ENCODE assay signal across 28 cellular contexts in the genomic region with DNA sequence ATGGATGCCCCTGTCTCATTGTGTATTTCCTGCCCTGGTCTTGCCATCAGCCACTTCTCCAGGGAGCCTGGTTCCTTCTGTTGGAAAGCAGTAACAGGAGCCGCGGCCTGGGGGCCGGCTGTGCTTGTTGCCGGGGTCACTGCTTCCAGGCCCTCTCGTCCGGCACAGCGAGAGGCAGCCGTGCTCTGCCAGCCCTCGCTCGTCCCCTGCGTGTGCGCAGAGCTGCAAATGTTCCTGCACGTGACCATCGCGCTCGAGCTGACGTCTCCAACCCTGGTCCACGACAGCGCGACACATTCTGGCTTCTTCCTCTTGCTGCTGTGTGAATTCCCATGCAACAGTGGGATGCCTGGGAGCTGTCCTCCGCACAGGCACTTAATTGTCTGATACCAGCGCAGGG. TPM values are rescaled to one million over a fixed set of nuclear protein-coding genes. Genes with fewer than 3 reads are reported as not detected.
DNase-seq lines count a peak whose midpoint lies in the region; ATAC-seq, FAIRE-seq and TF ChIP-seq lines count a peak whose summit lies in the region.
"Had no signal": no experiment of that assay in that cellular context is flagged by ENCODE, and none has a peak within 500 bp of the region (broad histone marks: within the 10 kb centered on the region; RNA-seq: fewer than 3 reads in every experiment).

No MANE protein-coding gene starts in this region.

- no peaks in the 10 kb centered on the region for H3K4me1 ChIP-seq in right atrium auricular region
- no peaks in the 10 kb centered on the region for H3K4me1 ChIP-seq in right lobe of liver
- H3K4me1 ChIP-seq in aorta (ENCODE audit: control insufficient read depth in 1 of 2, insufficient read depth in 2 of 2, low read length in 2 of 2) = no peaks in the 10 kb centered on the region
- H3K4me1 ChIP-seq in SJCRH30 = no peaks in the 10 kb centered on the region
- H3K4me1 ChIP-seq: pancreas, SJSA1, transverse colon had no signal

- 58% methylated on average over 4 of the region's 22 CpGs for WGBS in right lobe of liver (ENCODE audit: insufficient coverage, low coverage, low lambda C conversion rate, missing lambda C conversion rate)
- 42 to 50% methylated on average over 22 of the region's 22 CpGs for WGBS in aorta, 2 donors

- no peak overlapping the region for H3K4me3 ChIP-seq in right atrium auricular region
- H3K4me3 ChIP-seq in right lobe of liver = no peak overlapping the region
- no peak overlapping the region for H3K4me3 ChIP-seq in aorta (ENCODE audit: low read length in 2 of 2)
- no peak overlapping the region for H3K4me3 ChIP-seq in SJCRH30
- H3K4me3 ChIP-seq: dorsolateral prefrontal cortex, pancreas, SJSA1, transverse colon had no signal

- FAIRE-seq in D721Med (lab: Jason Lieb, UNC) = no peak
- FAIRE-seq: A204.1, pancreas had no signal

- intact Hi-C loops in Right ventricle myocardium inferior (cut with DNase I) = no loop called here
- intact Hi-C loops in right lobe of liver (cut with DNase I) = no loop called here
- intact Hi-C loops in aorta (cut with DNase I) = no loop called here

- no peaks in the 10 kb centered on the region for H3K27me3 ChIP-seq in right atrium auricular region
- no peaks in the 10 kb centered on the region for H3K27me3 ChIP-seq in right lobe of liver
- no peaks in the 10 kb centered on the region for H3K27me3 ChIP-seq in aorta (ENCODE audit: control insufficient read depth in 1 of 2, insufficient read depth in 2 of 2, low read length in 1 of 2)
- H3K27me3 ChIP-seq in SJCRH30 = no peaks in the 10 kb centered on the region
- H3K27me3 ChIP-seq: dorsolateral prefrontal cortex, pancreas, SJSA1 had no signal

- no peak overlapping the region for H3K27ac ChIP-seq in right atrium auricular region
- H3K27ac ChIP-seq in right lobe of liver = no peak overlapping the region
- no peak overlapping the region for H3K27ac ChIP-seq in aorta (ENCODE audit: low read depth in 1 of 2, low read length in 2 of 2)
- H3K27ac ChIP-seq in SJCRH30 = no peak overlapping the region
- H3K27ac ChIP-seq: pancreas, SJSA1, transverse colon had no signal

- DNase-seq in Right ventricle myocardium inferior (ENCODE audit: missing footprints) = peak; percentile 9
- DNase-seq in right atrium auricular region (ENCODE audit: low spot score) = no peak
- DNase-seq in cerebellar cortex (ENCODE audit: low spot score) = peak; percentile 79
- DNase-seq in right lobe of liver = peak; percentile 10 to 33 (median 30)
- DNase-seq in aorta = peak; percentile 32 to 63
- DNase-seq in D721Med (ENCODE audit: insufficient read length, low spot score) = no peak
- no peak for DNase-seq in SJCRH30
- DNase-seq: activated CD4-positive, alpha-beta T cell treated with anti-CD3 and anti-CD28 coated beads for 36 hours; activated naive CD4-positive, alpha-beta T cell treated with anti-CD3 and anti-CD28 coated beads, Interleukin-2, amount 50 U/mL, for 16 hours; activated T-cell treated with anti-CD3 and anti-CD28 coated beads, Interleukin-2, amount 50 U/mL, for 72 hours; DMS53; GDM1; HFFc6; IMR-90; left colon; natural killer cell; NCI-H1105; NCI-H2081; NCI-H510A; NK-92 treated with Interleukin-12 subunit alpha and Interleukin-12 subunit beta, amount 100 ng/mL, for 24 hours; pancreas; stimulated activated CD8-positive, alpha-beta memory T cell treated with anti-CD3 and anti-CD28 coated beads, Interleukin-4, amount 100 ng/mL, for 48 hours; transverse colon had no signal

- H3K9me3 ChIP-seq in right atrium auricular region (peaks cover 0 to 5% of the 10 kb centered on the region in 2 donors), right lobe of liver (no peaks in the 10 kb centered on the region), aorta (ENCODE audit: control insufficient read depth, low read length) (no peaks in the 10 kb centered on the region), SJCRH30 (replicated peaks) (no peaks in the 10 kb centered on the region)
- H3K9me3 ChIP-seq: pancreas, SJSA1, transverse colon had no signal

- H3K36me3 ChIP-seq in right atrium auricular region (no peaks in the 10 kb centered on the region), right lobe of liver (no peaks in the 10 kb centered on the region), aorta (ENCODE audit: control insufficient read depth in 1 of 2, insufficient read depth in 2 of 2, low read length in 1 of 2) (no peaks in the 10 kb centered on the region), SJCRH30 (no peaks in the 10 kb centered on the region)
- H3K36me3 ChIP-seq: pancreas, SJSA1, transverse colon had no signal

- TF ChIP-seq CTCF in right atrium auricular region (IDR thresholded peaks at IDR 0.05) (no peak), right lobe of liver (IDR thresholded peaks at IDR 0.05) (no peak), D721Med (IDR thresholded peaks at IDR 0.05; ENCODE audit: insufficient read depth, missing control alignments) (no peak)

- TF ChIP-seq POLR2A in right lobe of liver (IDR thresholded peaks at IDR 0.05) = no peak

- ATAC-seq in Right ventricle myocardium inferior (no peak), right lobe of liver (no peak), aorta (ENCODE audit: low FRiP score) (no peak), HG03520 (IDR thresholded peaks at IDR 0.05; ENCODE audit: unreplicated experiment) (no peak)
- ATAC-seq: activated CD4-positive, alpha-beta T cell treated with anti-CD3 and anti-CD28 coated beads for 36 hours; activated T-cell treated with anti-CD3 and anti-CD28 coated beads, Interleukin-2, amount 50 U/mL, for 72 hours; left colon; natural killer cell; Panc1; pancreas had no signal

RNA-seq across cellular contexts. Expression of gene PDE6B, which starts 12.2 kb away (rescaled TPM):
- 1.7 TPM for total RNA-seq in Right ventricle myocardium inferior
- total RNA-seq in right atrium auricular region = 1 to 10 TPM; 2.3 to 4.6 TPM
- total RNA-seq in right lobe of liver = 1 to 10 TPM in 1 of 6 experiments, under 1 TPM in 4, not detected in 1; 0.24 to 1.9 (median 0.76) TPM
- 1 to 10 TPM; 1.9 to 2.4 TPM for total RNA-seq in aorta
- 1 to 10 TPM; 1.1 to 4.0 TPM for polyA plus RNA-seq in aorta
- 0.03 TPM in 1 of 2 replicates, not detected in the other for total RNA-seq in SJCRH30 (2014; rRNA removed; shearing (Covaris generic))
- total RNA-seq: HFFc6, SJSA1 had no signal
- polyA plus RNA-seq: IMR-90 had no signal

RNA-seq across cellular contexts. Expression of gene ATP5ME, which starts 36.5 kb away (rescaled TPM):
- total RNA-seq in Right ventricle myocardium inferior (1,162 TPM), right atrium auricular region (100 to 1,000 TPM in 1 of 2 donors, 10 to 100 TPM in 1; 85.1 to 265 TPM), right lobe of liver (100 to 1,000 TPM in 4 of 6 experiments, 10 to 100 TPM in 2; 78.2 to 225 (median 162) TPM), aorta (100 to 1,000 TPM; 152 to 162 TPM)
- polyA plus RNA-seq in aorta = 100 to 1,000 TPM; 492 to 599 TPM
- 338 and 409 TPM in 2 replicates for total RNA-seq in SJCRH30 (2014; rRNA removed; shearing (Covaris generic))

RNA-seq across cellular contexts. Expression of gene MYL5, which starts 36.8 kb away (rescaled TPM):
- total RNA-seq in Right ventricle myocardium inferior (3.9 TPM), right atrium auricular region (1 to 10 TPM; 3.2 to 3.6 TPM), right lobe of liver (1 to 10 TPM; 6.9 to 9.2 (median 8.4) TPM), aorta (10 to 100 TPM in 1 of 2 donors, 1 to 10 TPM in 1; 5.7 to 11.5 TPM)
- polyA plus RNA-seq in aorta = 10 to 100 TPM; 15.4 to 19.8 TPM
- total RNA-seq in SJCRH30 (2014; rRNA removed; shearing (Covaris generic)) = 3.2 and 3.4 TPM in 2 replicates

RNA-seq across cellular contexts. Expression of gene SLC49A3, which starts 51.4 kb away (rescaled TPM):
- 17.3 TPM for total RNA-seq in Right ventricle myocardium inferior
- 10 to 100 TPM in 1 of 2 donors, 1 to 10 TPM in 1; 10.0 to 12.0 TPM for total RNA-seq in right atrium auricular region
- 1 to 10 TPM; 2.9 to 9.0 (median 5.2) TPM for total RNA-seq in right lobe of liver
- 10 to 100 TPM; 10.8 to 20.0 TPM for total RNA-seq in aorta
- polyA plus RNA-seq in aorta = 10 to 100 TPM in 1 of 2 donors, 1 to 10 TPM in 1; 3.0 to 22.9 TPM
- total RNA-seq in SJCRH30 (2014; rRNA removed; shearing (Covaris generic)) = 0.13 TPM in 1 of 2 replicates, not detected in the other
- total RNA-seq: SJSA1 had no signal

Comparison
In these comparisons a context has a peak if more than half of its experiments do, and no peak if none do; other contexts are left out.
1. DNase-seq: peak in Right ventricle myocardium inferior (single experiment), cerebellar cortex (single experiment), right lobe of liver (3 of 3) and aorta (2 of 2); none in right atrium auricular region (single experiment), D721Med (single experiment) and SJCRH30 (0 of 2).